35 cellular contexts compared by ENCODE assay signal in genomic region chr14:50148799-50149198, GRCh38.
"Had no signal": no experiment of that assay in that cellular context is flagged by ENCODE, and none has a peak within 500 bp of the region (broad histone marks: within the 10 kb centered on the region; RNA-seq: fewer than 3 reads in every experiment).

No MANE protein-coding gene starts in this region.

- H3K9ac ChIP-seq: KMS-11 had no signal

- H3K4me3 ChIP-seq: MG63 had no signal

- H3K9me3 ChIP-seq: MG63 had no signal

- DNase-seq: Karpas-422, Kasumi-1, KG1, MG63, MM.1S, MV-4-11, NCI-H1048, NCI-H1092, NCI-H1092 treated with DMSO at 0.1 percent for 48 hours, NCI-H1105, NCI-H1105 treated with DMSO at 0.1 percent for 48 hours, NCI-H1417, NCI-H1417 treated with DMSO at 0.1 percent for 48 hours, NCI-H1436, NCI-H1436 treated with DMSO at 0.1 percent for 48 hours, NCI-H146, NCI-H1694, NCI-H1694 treated with DMSO at 0.1 percent for 48 hours, NCI-H187, NCI-H187 treated with DMSO at 0.1 percent for 48 hours, NCI-H1930, NCI-H2029, NCI-H2029 treated with DMSO at 0.1 percent for 48 hours, NCI-H2081, NCI-H2081 treated with DMSO at 0.1 percent for 48 hours, NCI-H2107, NCI-H2171, NCI-H2171 treated with DMSO at 0.1 percent for 48 hours, NCI-H2227 treated with DMSO at 0.1 percent for 48 hours, NCI-H226, NCI-H345, NCI-H446, NCI-H446 treated with DMSO at 0.1 percent for 48 hours, NCI-H510A had no signal

- H3K4me2 ChIP-seq: KMS-11 had no signal

- H3K27me3 ChIP-seq: MG63 had no signal

- H3K36me3 ChIP-seq: MG63 had no signal

- H3K27ac ChIP-seq: KMS-11 had no signal
